In genomic region chr15:70098170-70098460, GRCh38 we compare ENCODE assay signal across 8 cellular contexts. TPM values are rescaled to one million over a fixed set of nuclear protein-coding genes. Genes with fewer than 3 reads are reported as not detected.
DNase-seq lines count a peak whose midpoint lies in the region; ATAC-seq and TF ChIP-seq lines count a peak whose summit lies in the region.

No MANE protein-coding gene starts in this region.

- peak overlapping the region; percentile 84 to 92 for H3K4me3 ChIP-seq in Panc1 (ENCODE audit: low read depth in 2 of 2, low read length in 2 of 2)
- peak overlapping the region; percentile 52 for H3K4me3 ChIP-seq in endocrine pancreas (ENCODE audit: control insufficient read depth, insufficient read depth, low read length)
- peak overlapping the region; percentile 91 for H3K4me3 ChIP-seq in parathyroid adenoma (ENCODE audit: low read depth, low read length)

- DNase-seq in Panc1 (ENCODE audit: low read depth, low spot score) (no peak), GM19240 (ENCODE audit: insufficient read length, low spot score) (no peak), HEK293T (ENCODE audit: extremely low spot score) (no peak), OCI-M2 (lab: John Stamatoyannopoulos, UW; ENCODE audit: unreplicated experiment) (no peak)

- TF ChIP-seq CTCF in Panc1 (IDR thresholded peaks at IDR 0.05) (peak; percentile 17; the same call in 1 of the 2 replicates), parathyroid adenoma (IDR thresholded peaks at IDR 0.05) (no peak)

- intact Hi-C loops in Panc1 (cut with micrococcal nuclease; ENCODE audit: unreplicated experiment), result loop anchor here (10.0 kb wide), 2 partner anchors 367 to 523 kb away; no protein-coding TSS in a partner anchor

- peak overlapping the region; percentile 83 for H3K4me2 ChIP-seq in parathyroid adenoma (ENCODE audit: low read length)

- CTCF ChIA-PET in Panc1 (lab: Charles Lee) (no interaction called here), HEK293T (lab: Yijun Ruan, JAX) (interaction anchor here (0.6 to 1.2 kb wide), 7 partner anchors 37 to 1233 kb away, joined by 3 to 4 read pairs (median 3); no protein-coding TSS in a partner anchor)

- H3K4me1 ChIP-seq in ES-I3 (ENCODE audit: insufficient read depth, low read length) (peaks cover 24% of the 10 kb centered on the region), Panc1 (ENCODE audit: control insufficient read depth, insufficient read depth, low read length) (peaks cover 36% of the 10 kb centered on the region), endocrine pancreas (ENCODE audit: control insufficient read depth, insufficient read depth, low read length) (no peaks in the 10 kb centered on the region), parathyroid adenoma (peaks cover 12% of the 10 kb centered on the region)

- BruUV-seq in Panc1 (replicated peaks; lab: Mats Ljungman, UMichigan), result TSS peak; percentile 100

- H3K27ac ChIP-seq in Panc1 (ENCODE audit: low read length) (peak overlapping the region; percentile 86), parathyroid adenoma (peak overlapping the region; percentile 77)

- no peaks in the 10 kb centered on the region for H3K27me3 ChIP-seq in Panc1 (ENCODE audit: control insufficient read depth, insufficient read depth, low read length)
- no peaks in the 10 kb centered on the region for H3K27me3 ChIP-seq in endocrine pancreas (ENCODE audit: control insufficient read depth, insufficient read depth, low read length)
- H3K27me3 ChIP-seq in parathyroid adenoma (ENCODE audit: control insufficient read depth, insufficient read depth, low read length), result no peaks in the 10 kb centered on the region

- ATAC-seq in Panc1 (no peak), GM21390 (IDR thresholded peaks at IDR 0.05; ENCODE audit: unreplicated experiment) (no peak)

- H3K36me3 ChIP-seq in ES-I3 (ENCODE audit: insufficient read depth, low read length) (no peaks in the 10 kb centered on the region; the same call in 1 of the 2 replicates), Panc1 (ENCODE audit: control insufficient read depth, insufficient read depth, low read length) (peaks cover 6% of the 10 kb centered on the region), endocrine pancreas (ENCODE audit: control insufficient read depth, insufficient read depth, low read length) (no peaks in the 10 kb centered on the region), parathyroid adenoma (ENCODE audit: control insufficient read depth, insufficient read depth, low read length) (no peaks in the 10 kb centered on the region)

- peak overlapping the region; percentile 99; the same call in 1 of the 2 replicates for H3K9ac ChIP-seq in ES-I3 (ENCODE audit: low read depth, low read length)
- no peak overlapping the region for H3K9ac ChIP-seq in endocrine pancreas (ENCODE audit: control insufficient read depth, insufficient read depth, low read length)
- no peak overlapping the region for H3K9ac ChIP-seq in parathyroid adenoma

- in situ Hi-C loops in Panc1 (cut with HindIII; ENCODE audit: low pct_unique_long_range_greater_than_20kb, low sequenced_read_pairs), result no loop called here

- no peaks in the 10 kb centered on the region for H3K79me2 ChIP-seq in parathyroid adenoma

- H3K9me3 ChIP-seq in ES-I3 (ENCODE audit: control insufficient read depth, insufficient read depth, low read length) (no peaks in the 10 kb centered on the region), Panc1 (ENCODE audit: control insufficient read depth, insufficient read depth, low read depth, low read length) (no peaks in the 10 kb centered on the region), endocrine pancreas (ENCODE audit: control insufficient read depth, low read length) (no peaks in the 10 kb centered on the region), parathyroid adenoma (ENCODE audit: control insufficient read depth, low read length) (no peaks in the 10 kb centered on the region)

- POLR2A ChIA-PET in Panc1 (lab: Charles Lee), result interaction anchor here (0.7 to 1.0 kb wide), 2 partner anchors 100 to 368 kb away, joined by 3 read pairs; no protein-coding TSS in a partner anchor
- POLR2A ChIA-PET in HEK293T (lab: Yijun Ruan, JAX), result interaction anchor here (0.6 to 6.9 kb wide), 28 partner anchors 9 to 1282 kb away, joined by 3 to 108 read pairs (median 4); no protein-coding TSS in a partner anchor

- H2AFZ ChIP-seq in parathyroid adenoma, result peak overlapping the region; percentile 67

TF ChIP-seq in HEK293T, 16 proteins besides CTCF, POLR2A, EP300 and RAD21:
- TF ChIP-seq TARDBP (IDR thresholded peaks at IDR 0.05) (no peak), HDGF (IDR thresholded peaks at IDR 0.05; ENCODE audit: borderline replicate concordance) (no peak), SP1 (IDR thresholded peaks at IDR 0.05) (no peak), PKNOX1 (IDR thresholded peaks at IDR 0.05) (no peak), NFRKB (IDR thresholded peaks at IDR 0.05) (no peak), ARNT (IDR thresholded peaks at IDR 0.05) (no peak), FOXA1 (IDR thresholded peaks at IDR 0.05) (no peak), BHLHE40 (IDR thresholded peaks at IDR 0.05; ENCODE audit: borderline replicate concordance) (no peak), FOXK2 (IDR thresholded peaks at IDR 0.05) (no peak), SUZ12 (IDR thresholded peaks at IDR 0.05) (no peak), L3MBTL2 (conservative IDR thresholded peaks at IDR 0.05) (no peak), FOXM1 (IDR thresholded peaks at IDR 0.05; ENCODE audit: borderline replicate concordance) (no peak)

RNA-seq across cellular contexts. Expression of gene TLE3, which starts 0.4 kb away (rescaled TPM):
- total RNA-seq in Panc1 (2021; ENCODE audit: unreplicated experiment), result 132 TPM
- polyA plus RNA-seq in Panc1 (2012; ENCODE audit: insufficient read length), result 94.7 TPM
